Comparison of ENCODE assay signal across 8 cellular contexts in genomic region chr19:5904302-5905071, GRCh38. TPM values are rescaled to one million over a fixed set of nuclear protein-coding genes. Genes with fewer than 3 reads are reported as not detected.
DNase-seq lines count a peak whose midpoint lies in the region; ATAC-seq and TF ChIP-seq lines count a peak whose summit lies in the region.

A gene with protein sequence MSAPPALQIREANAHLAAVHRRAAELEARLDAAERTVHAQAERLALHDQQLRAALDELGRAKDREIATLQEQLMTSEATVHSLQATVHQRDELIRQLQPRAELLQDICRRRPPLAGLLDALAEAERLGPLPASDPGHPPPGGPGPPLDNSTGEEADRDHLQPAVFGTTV (plus strand): TSS chr19:5904872. CDS start chr19:5904891, 19 bp downstream.

- no peaks in the 10 kb centered on the region for H3K27me3 Mint-ChIP-seq in activated T-cell treated with anti-CD3 and anti-CD28 coated beads, Interleukin-2, amount 50 U/mL, for 24 hours

- H3K27ac Mint-ChIP-seq in activated T-cell treated with anti-CD3 and anti-CD28 coated beads, Interleukin-2, amount 50 U/mL, for 24 hours: peak within 1 kb of the TSS; percentile 99

- peak within 1 kb of the TSS; percentile 98 for H3K4me3 Mint-ChIP-seq in activated T-cell treated with anti-CD3 and anti-CD28 coated beads, Interleukin-2, amount 50 U/mL, for 24 hours

- DNase-seq in DMS153 treated with DMSO at 0.1 percent for 48 hours (lab: John Stamatoyannopoulos, UW; ENCODE audit: unreplicated experiment): peak; percentile 99
- DNase-seq in OCI-M2 (lab: John Stamatoyannopoulos, UW; ENCODE audit: unreplicated experiment): peak; percentile 97
- peak; percentile 100 for DNase-seq in activated T-cell treated with anti-CD3 and anti-CD28 coated beads, Interleukin-2, amount 50 U/mL, for 24 hours
- DNase-seq in erythroblast (lab: John Stamatoyannopoulos, UW): peak; percentile 100
- DNase-seq in mucosa of gallbladder (ENCODE audit: low spot score): peak; percentile 100
- DNase-seq in stimulated activated CD8-positive, alpha-beta memory T cell treated with anti-CD3 and anti-CD28 coated beads, Interleukin-4, amount 100 ng/mL, for 24 hours (ENCODE audit: low read depth): peak; percentile 100

- no peak for TF ChIP-seq RAD21 in Ishikawa (IDR thresholded peaks at IDR 0.05; ENCODE audit: low read depth)

- no peaks in the 10 kb centered on the region for H3K9me3 Mint-ChIP-seq in activated T-cell treated with anti-CD3 and anti-CD28 coated beads, Interleukin-2, amount 50 U/mL, for 24 hours

- H3K36me3 Mint-ChIP-seq in activated T-cell treated with anti-CD3 and anti-CD28 coated beads, Interleukin-2, amount 50 U/mL, for 24 hours (ENCODE audit: low read depth): peaks cover 49% of the 10 kb centered on the region

- no peak; the same call in 1 of the 2 replicates for TF ChIP-seq EP300 in Ishikawa (IDR thresholded peaks at IDR 0.05; ENCODE audit: borderline replicate concordance)

- TF ChIP-seq POLR2A in erythroblast (IDR thresholded peaks at IDR 0.05; ENCODE audit: low read length): no peak

- peak; percentile 77 for ATAC-seq in GM21619 (IDR thresholded peaks at IDR 0.05; ENCODE audit: unreplicated experiment)

- peaks cover 44% of the 10 kb centered on the region for H3K4me1 Mint-ChIP-seq in activated T-cell treated with anti-CD3 and anti-CD28 coated beads, Interleukin-2, amount 50 U/mL, for 24 hours (ENCODE audit: low read depth)

TF ChIP-seq in Ishikawa, 13 proteins besides CTCF, POLR2A, EP300 and RAD21:
- TF ChIP-seq, protein P1, sequence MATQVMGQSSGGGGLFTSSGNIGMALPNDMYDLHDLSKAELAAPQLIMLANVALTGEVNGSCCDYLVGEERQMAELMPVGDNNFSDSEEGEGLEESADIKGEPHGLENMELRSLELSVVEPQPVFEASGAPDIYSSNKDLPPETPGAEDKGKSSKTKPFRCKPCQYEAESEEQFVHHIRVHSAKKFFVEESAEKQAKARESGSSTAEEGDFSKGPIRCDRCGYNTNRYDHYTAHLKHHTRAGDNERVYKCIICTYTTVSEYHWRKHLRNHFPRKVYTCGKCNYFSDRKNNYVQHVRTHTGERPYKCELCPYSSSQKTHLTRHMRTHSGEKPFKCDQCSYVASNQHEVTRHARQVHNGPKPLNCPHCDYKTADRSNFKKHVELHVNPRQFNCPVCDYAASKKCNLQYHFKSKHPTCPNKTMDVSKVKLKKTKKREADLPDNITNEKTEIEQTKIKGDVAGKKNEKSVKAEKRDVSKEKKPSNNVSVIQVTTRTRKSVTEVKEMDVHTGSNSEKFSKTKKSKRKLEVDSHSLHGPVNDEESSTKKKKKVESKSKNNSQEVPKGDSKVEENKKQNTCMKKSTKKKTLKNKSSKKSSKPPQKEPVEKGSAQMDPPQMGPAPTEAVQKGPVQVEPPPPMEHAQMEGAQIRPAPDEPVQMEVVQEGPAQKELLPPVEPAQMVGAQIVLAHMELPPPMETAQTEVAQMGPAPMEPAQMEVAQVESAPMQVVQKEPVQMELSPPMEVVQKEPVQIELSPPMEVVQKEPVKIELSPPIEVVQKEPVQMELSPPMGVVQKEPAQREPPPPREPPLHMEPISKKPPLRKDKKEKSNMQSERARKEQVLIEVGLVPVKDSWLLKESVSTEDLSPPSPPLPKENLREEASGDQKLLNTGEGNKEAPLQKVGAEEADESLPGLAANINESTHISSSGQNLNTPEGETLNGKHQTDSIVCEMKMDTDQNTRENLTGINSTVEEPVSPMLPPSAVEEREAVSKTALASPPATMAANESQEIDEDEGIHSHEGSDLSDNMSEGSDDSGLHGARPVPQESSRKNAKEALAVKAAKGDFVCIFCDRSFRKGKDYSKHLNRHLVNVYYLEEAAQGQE (IDR thresholded peaks at IDR 0.05; ENCODE audit: low read depth): no peak
- TF ChIP-seq, protein P2, sequence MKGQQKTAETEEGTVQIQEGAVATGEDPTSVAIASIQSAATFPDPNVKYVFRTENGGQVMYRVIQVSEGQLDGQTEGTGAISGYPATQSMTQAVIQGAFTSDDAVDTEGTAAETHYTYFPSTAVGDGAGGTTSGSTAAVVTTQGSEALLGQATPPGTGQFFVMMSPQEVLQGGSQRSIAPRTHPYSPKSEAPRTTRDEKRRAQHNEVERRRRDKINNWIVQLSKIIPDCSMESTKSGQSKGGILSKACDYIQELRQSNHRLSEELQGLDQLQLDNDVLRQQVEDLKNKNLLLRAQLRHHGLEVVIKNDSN (IDR thresholded peaks at IDR 0.05): no peak
- TF ChIP-seq EGR1 (IDR thresholded peaks at IDR 0.05): no peak
- peak; percentile 70; the same call in 1 of the 2 replicates for TF ChIP-seq TAF1 (IDR thresholded peaks at IDR 0.05; ENCODE audit: low read depth)
- TF ChIP-seq NFIC (IDR thresholded peaks at IDR 0.05): no peak
- no peak for TF ChIP-seq FOXM1 (IDR thresholded peaks at IDR 0.05; ENCODE audit: borderline replicate concordance, low read depth)
- no peak for TF ChIP-seq CREB1 (IDR thresholded peaks at IDR 0.05; ENCODE audit: low read depth)
- TF ChIP-seq MAX (IDR thresholded peaks at IDR 0.05): no peak; the same call in 1 of the 2 replicates
- peak; percentile 38; the same call in 1 of the 2 replicates for TF ChIP-seq TCF12 (IDR thresholded peaks at IDR 0.05; ENCODE audit: low read depth)
- TF ChIP-seq TEAD4 (IDR thresholded peaks at IDR 0.05): no peak
- no peak for TF ChIP-seq ZBTB7A (IDR thresholded peaks at IDR 0.05; ENCODE audit: low read depth)
- TF ChIP-seq YY1 (IDR thresholded peaks at IDR 0.05; ENCODE audit: low read depth): peak; percentile 56; the same call in 1 of the 2 replicates
- no peak for TF ChIP-seq CEBPB (IDR thresholded peaks at IDR 0.05)

RNA-seq across cellular contexts. Expression of the gene that starts here (rescaled TPM):
- total RNA-seq in mucosa of gallbladder: 12.7 TPM

Comparison
In these comparisons a context has a peak if more than half of its experiments do, and no peak if none do; other contexts are left out.
1. Peak in every context shown above with its lines: DNase-seq and ATAC-seq.